1 cellular context compared by ENCODE assay signal in the genomic region with DNA sequence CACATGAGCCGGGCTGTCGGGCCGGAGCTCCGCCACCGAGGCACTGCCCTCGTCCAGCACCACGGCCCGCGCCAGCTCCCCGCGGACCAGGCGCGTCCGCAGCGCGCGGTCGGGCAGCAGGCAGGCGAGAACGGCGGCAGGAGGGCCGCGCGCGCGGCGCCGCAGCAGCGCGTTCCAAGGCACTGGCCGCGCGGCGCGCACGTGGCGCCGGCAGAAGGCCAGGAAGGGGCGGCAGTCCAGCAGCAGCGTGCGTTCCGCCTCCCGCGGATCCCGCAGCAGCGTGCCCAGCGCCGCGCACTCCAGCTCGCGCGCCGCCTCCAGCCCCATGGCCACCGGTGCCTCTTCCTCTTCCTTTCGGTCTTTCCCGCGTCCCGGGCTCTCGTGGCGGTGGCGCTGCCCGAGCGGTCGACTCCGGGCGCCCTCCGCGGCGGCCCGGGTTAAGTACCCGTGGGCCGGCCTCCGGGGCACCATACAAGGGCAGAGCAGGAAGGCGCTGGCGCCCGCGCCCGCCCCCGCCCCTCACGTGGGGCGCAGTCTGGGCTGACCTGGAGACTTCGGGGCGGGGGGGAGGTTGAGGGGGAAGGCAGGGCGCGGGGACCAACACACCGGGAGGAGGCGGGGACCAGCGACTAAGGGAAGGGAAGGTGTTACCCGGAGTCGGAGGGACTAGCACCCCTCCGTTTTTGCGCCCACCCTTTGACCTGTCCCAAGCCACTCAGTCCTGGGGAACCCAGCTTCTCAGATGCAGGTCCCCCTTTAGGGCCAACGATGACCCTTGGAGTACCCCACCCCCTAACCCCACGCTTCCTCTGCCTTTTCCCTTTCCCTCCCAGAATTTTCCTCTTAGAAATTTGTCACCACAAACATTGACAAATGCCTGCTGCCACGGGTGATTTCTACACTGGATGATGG.
TF ChIP-seq lines count a peak whose summit lies in the region.

A gene with protein sequence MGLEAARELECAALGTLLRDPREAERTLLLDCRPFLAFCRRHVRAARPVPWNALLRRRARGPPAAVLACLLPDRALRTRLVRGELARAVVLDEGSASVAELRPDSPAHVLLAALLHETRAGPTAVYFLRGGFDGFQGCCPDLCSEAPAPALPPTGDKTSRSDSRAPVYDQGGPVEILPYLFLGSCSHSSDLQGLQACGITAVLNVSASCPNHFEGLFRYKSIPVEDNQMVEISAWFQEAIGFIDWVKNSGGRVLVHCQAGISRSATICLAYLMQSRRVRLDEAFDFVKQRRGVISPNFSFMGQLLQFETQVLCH (minus strand): TSS at position 413 of the 912 bp plus-strand sequence. CDS start 86 bp downstream, at position 327.

TF ChIP-seq in WTC11, 78 proteins besides CTCF, POLR2A, EP300 and RAD21 (continued from another document):
- TF ChIP-seq, protein P1, sequence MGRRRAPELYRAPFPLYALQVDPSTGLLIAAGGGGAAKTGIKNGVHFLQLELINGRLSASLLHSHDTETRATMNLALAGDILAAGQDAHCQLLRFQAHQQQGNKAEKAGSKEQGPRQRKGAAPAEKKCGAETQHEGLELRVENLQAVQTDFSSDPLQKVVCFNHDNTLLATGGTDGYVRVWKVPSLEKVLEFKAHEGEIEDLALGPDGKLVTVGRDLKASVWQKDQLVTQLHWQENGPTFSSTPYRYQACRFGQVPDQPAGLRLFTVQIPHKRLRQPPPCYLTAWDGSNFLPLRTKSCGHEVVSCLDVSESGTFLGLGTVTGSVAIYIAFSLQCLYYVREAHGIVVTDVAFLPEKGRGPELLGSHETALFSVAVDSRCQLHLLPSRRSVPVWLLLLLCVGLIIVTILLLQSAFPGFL (CRISPR knock-in tag; IDR thresholded peaks at IDR 0.05; ENCODE audit: borderline replicate concordance): no peak
- TF ChIP-seq CBFB (CRISPR knock-in tag; IDR thresholded peaks at IDR 0.05; ENCODE audit: low read depth): peak; percentile 91; the same call in 1 of the 2 replicates
- TF ChIP-seq KAT7 (CRISPR knock-in tag; IDR thresholded peaks at IDR 0.05; ENCODE audit: borderline replicate concordance): peak; percentile 75; the same call in 1 of the 2 replicates
- TF ChIP-seq, protein P2, sequence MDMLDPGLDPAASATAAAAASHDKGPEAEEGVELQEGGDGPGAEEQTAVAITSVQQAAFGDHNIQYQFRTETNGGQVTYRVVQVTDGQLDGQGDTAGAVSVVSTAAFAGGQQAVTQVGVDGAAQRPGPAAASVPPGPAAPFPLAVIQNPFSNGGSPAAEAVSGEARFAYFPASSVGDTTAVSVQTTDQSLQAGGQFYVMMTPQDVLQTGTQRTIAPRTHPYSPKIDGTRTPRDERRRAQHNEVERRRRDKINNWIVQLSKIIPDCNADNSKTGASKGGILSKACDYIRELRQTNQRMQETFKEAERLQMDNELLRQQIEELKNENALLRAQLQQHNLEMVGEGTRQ (CRISPR knock-in tag; IDR thresholded peaks at IDR 0.05): peak; percentile 55
- no peak for TF ChIP-seq GRHL2 (CRISPR knock-in tag; IDR thresholded peaks at IDR 0.05; ENCODE audit: insufficient replicate concordance, severe bottlenecking)
- TF ChIP-seq IRF2 (CRISPR knock-in tag; IDR thresholded peaks at IDR 0.05; ENCODE audit: borderline replicate concordance, low read depth): peak; percentile 85; the same call in 1 of the 2 replicates
- peak; percentile 88 for TF ChIP-seq NFE2L1 (CRISPR knock-in tag; IDR thresholded peaks at IDR 0.05)
- TF ChIP-seq, protein P3, sequence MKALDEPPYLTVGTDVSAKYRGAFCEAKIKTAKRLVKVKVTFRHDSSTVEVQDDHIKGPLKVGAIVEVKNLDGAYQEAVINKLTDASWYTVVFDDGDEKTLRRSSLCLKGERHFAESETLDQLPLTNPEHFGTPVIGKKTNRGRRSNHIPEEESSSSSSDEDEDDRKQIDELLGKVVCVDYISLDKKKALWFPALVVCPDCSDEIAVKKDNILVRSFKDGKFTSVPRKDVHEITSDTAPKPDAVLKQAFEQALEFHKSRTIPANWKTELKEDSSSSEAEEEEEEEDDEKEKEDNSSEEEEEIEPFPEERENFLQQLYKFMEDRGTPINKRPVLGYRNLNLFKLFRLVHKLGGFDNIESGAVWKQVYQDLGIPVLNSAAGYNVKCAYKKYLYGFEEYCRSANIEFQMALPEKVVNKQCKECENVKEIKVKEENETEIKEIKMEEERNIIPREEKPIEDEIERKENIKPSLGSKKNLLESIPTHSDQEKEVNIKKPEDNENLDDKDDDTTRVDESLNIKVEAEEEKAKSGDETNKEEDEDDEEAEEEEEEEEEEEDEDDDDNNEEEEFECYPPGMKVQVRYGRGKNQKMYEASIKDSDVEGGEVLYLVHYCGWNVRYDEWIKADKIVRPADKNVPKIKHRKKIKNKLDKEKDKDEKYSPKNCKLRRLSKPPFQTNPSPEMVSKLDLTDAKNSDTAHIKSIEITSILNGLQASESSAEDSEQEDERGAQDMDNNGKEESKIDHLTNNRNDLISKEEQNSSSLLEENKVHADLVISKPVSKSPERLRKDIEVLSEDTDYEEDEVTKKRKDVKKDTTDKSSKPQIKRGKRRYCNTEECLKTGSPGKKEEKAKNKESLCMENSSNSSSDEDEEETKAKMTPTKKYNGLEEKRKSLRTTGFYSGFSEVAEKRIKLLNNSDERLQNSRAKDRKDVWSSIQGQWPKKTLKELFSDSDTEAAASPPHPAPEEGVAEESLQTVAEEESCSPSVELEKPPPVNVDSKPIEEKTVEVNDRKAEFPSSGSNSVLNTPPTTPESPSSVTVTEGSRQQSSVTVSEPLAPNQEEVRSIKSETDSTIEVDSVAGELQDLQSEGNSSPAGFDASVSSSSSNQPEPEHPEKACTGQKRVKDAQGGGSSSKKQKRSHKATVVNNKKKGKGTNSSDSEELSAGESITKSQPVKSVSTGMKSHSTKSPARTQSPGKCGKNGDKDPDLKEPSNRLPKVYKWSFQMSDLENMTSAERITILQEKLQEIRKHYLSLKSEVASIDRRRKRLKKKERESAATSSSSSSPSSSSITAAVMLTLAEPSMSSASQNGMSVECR (CRISPR knock-in tag; IDR thresholded peaks at IDR 0.05; ENCODE audit: borderline replicate concordance): peak; percentile 95; the same call in 1 of the 2 replicates
- peak; percentile 88; the same call in 1 of the 2 replicates for TF ChIP-seq FOXK1 (CRISPR knock-in tag; IDR thresholded peaks at IDR 0.05)
- TF ChIP-seq MXD4 (CRISPR knock-in tag; IDR thresholded peaks at IDR 0.05; ENCODE audit: borderline replicate concordance): no peak
- no peak for TF ChIP-seq NFATC4 (CRISPR knock-in tag; IDR thresholded peaks at IDR 0.05)
- peak; percentile 87 for TF ChIP-seq ELF4 (CRISPR knock-in tag; IDR thresholded peaks at IDR 0.05; ENCODE audit: low read depth)
- TF ChIP-seq ZNF232 (CRISPR knock-in tag; IDR thresholded peaks at IDR 0.05): no peak
- no peak for TF ChIP-seq PRRX2 (CRISPR knock-in tag; IDR thresholded peaks at IDR 0.05)
- TF ChIP-seq, protein P4, sequence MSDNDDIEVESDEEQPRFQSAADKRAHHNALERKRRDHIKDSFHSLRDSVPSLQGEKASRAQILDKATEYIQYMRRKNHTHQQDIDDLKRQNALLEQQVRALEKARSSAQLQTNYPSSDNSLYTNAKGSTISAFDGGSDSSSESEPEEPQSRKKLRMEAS (CRISPR knock-in tag; IDR thresholded peaks at IDR 0.05): peak; percentile 83; the same call in 1 of the 2 replicates
- TF ChIP-seq CREB1 (CRISPR knock-in tag; IDR thresholded peaks at IDR 0.05): 0 out of 2 replicates have a peak, but pooled peaks have one; percentile 49
- peak; percentile 82 for TF ChIP-seq JUN (CRISPR knock-in tag; IDR thresholded peaks at IDR 0.05)
- TF ChIP-seq SOX15 (CRISPR knock-in tag; IDR thresholded peaks at IDR 0.05): no peak
- TF ChIP-seq, protein P5, sequence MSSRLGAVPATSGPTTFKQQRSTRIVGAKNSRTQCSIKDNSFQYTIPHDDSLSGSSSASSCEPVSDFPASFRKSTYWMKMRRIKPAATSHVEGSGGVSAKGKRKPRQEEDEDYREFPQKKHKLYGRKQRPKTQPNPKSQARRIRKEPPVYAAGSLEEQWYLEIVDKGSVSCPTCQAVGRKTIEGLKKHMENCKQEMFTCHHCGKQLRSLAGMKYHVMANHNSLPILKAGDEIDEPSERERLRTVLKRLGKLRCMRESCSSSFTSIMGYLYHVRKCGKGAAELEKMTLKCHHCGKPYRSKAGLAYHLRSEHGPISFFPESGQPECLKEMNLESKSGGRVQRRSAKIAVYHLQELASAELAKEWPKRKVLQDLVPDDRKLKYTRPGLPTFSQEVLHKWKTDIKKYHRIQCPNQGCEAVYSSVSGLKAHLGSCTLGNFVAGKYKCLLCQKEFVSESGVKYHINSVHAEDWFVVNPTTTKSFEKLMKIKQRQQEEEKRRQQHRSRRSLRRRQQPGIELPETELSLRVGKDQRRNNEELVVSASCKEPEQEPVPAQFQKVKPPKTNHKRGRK (CRISPR knock-in tag; IDR thresholded peaks at IDR 0.05; ENCODE audit: borderline replicate concordance): no peak
- peak; percentile 68; the same call in 1 of the 2 replicates for TF ChIP-seq CREM (CRISPR knock-in tag; IDR thresholded peaks at IDR 0.05)
- TF ChIP-seq, protein P6, sequence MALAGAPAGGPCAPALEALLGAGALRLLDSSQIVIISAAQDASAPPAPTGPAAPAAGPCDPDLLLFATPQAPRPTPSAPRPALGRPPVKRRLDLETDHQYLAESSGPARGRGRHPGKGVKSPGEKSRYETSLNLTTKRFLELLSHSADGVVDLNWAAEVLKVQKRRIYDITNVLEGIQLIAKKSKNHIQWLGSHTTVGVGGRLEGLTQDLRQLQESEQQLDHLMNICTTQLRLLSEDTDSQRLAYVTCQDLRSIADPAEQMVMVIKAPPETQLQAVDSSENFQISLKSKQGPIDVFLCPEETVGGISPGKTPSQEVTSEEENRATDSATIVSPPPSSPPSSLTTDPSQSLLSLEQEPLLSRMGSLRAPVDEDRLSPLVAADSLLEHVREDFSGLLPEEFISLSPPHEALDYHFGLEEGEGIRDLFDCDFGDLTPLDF (CRISPR knock-in tag; IDR thresholded peaks at IDR 0.05): peak; percentile 91; the same call in 1 of the 2 replicates
- TF ChIP-seq, protein P7, sequence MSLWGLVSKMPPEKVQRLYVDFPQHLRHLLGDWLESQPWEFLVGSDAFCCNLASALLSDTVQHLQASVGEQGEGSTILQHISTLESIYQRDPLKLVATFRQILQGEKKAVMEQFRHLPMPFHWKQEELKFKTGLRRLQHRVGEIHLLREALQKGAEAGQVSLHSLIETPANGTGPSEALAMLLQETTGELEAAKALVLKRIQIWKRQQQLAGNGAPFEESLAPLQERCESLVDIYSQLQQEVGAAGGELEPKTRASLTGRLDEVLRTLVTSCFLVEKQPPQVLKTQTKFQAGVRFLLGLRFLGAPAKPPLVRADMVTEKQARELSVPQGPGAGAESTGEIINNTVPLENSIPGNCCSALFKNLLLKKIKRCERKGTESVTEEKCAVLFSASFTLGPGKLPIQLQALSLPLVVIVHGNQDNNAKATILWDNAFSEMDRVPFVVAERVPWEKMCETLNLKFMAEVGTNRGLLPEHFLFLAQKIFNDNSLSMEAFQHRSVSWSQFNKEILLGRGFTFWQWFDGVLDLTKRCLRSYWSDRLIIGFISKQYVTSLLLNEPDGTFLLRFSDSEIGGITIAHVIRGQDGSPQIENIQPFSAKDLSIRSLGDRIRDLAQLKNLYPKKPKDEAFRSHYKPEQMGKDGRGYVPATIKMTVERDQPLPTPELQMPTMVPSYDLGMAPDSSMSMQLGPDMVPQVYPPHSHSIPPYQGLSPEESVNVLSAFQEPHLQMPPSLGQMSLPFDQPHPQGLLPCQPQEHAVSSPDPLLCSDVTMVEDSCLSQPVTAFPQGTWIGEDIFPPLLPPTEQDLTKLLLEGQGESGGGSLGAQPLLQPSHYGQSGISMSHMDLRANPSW (CRISPR knock-in tag; conservative IDR thresholded peaks at IDR 0.05; ENCODE audit: low read depth): 0 out of 2 replicates have a peak, but pooled peaks have one; percentile 87
- 0 out of 2 replicates have a peak, but pooled peaks have one; percentile 68 for TF ChIP-seq SMAD3 (CRISPR knock-in tag; IDR thresholded peaks at IDR 0.05; ENCODE audit: borderline replicate concordance)
- TF ChIP-seq FOXP1 (CRISPR knock-in tag; IDR thresholded peaks at IDR 0.05; ENCODE audit: borderline replicate concordance): peak; percentile 99
